Comparison of ENCODE assay signal across 17 cellular contexts in genomic region chr3:22377421-22377820, GRCh38.
DNase-seq lines count a peak whose midpoint lies in the region; FAIRE-seq and TF ChIP-seq lines count a peak whose summit lies in the region.
"Had no signal": no experiment of that assay in that cellular context is flagged by ENCODE, and none has a peak within 500 bp of the region (broad histone marks: within the 10 kb centered on the region; RNA-seq: fewer than 3 reads in every experiment).

No MANE protein-coding gene starts in this region.

- H3K79me2 ChIP-seq in astrocyte (ENCODE audit: insufficient read depth, low read length): no peaks in the 10 kb centered on the region

- no peaks in the 10 kb centered on the region for H3K36me3 Mint-ChIP-seq in astrocyte (ENCODE audit: low read depth, unreplicated experiment)
- H3K36me3 Mint-ChIP-seq in activated T-cell treated with anti-CD3 and anti-CD28 coated beads, Interleukin-2, amount 50 U/mL, for 24 hours (ENCODE audit: low read depth): no peaks in the 10 kb centered on the region
- H3K36me3 Mint-ChIP-seq: CD14-positive monocyte had no signal

- H4K20me1 ChIP-seq in astrocyte (ENCODE audit: insufficient read depth, low read length): no peaks in the 10 kb centered on the region

- peak overlapping the region; percentile 37 for H3K27ac Mint-ChIP-seq in astrocyte (ENCODE audit: unreplicated experiment)
- H3K27ac Mint-ChIP-seq in activated T-cell treated with anti-CD3 and anti-CD28 coated beads, Interleukin-2, amount 50 U/mL, for 24 hours: no peak overlapping the region
- H3K27ac Mint-ChIP-seq: CD14-positive monocyte; HFFc6; naive thymus-derived CD8-positive, alpha-beta T cell had no signal

- TF ChIP-seq CTCF in astrocyte (IDR thresholded peaks at IDR 0.05; ENCODE audit: insufficient read depth, low read depth, low read length): no peak
- TF ChIP-seq CTCF in foreskin fibroblast (IDR thresholded peaks at IDR 0.05; ENCODE audit: low read depth, low read length): no peak

- no peaks in the 10 kb centered on the region for H3K36me3 ChIP-seq in astrocyte (ENCODE audit: insufficient read depth, low read length)
- no peaks in the 10 kb centered on the region for H3K36me3 ChIP-seq in HAP-1 (replicated peaks)
- H3K36me3 ChIP-seq: prostate gland, tibial artery had no signal

- peak overlapping the region; percentile 17 for H3K4me2 ChIP-seq in astrocyte (ENCODE audit: low read length)

- no peak overlapping the region for H3K4me3 Mint-ChIP-seq in astrocyte (ENCODE audit: unreplicated experiment)
- H3K4me3 Mint-ChIP-seq in activated T-cell treated with anti-CD3 and anti-CD28 coated beads, Interleukin-2, amount 50 U/mL, for 24 hours: no peak overlapping the region
- H3K4me3 Mint-ChIP-seq: CD14-positive monocyte; HFFc6; naive thymus-derived CD8-positive, alpha-beta T cell had no signal

- no peaks in the 10 kb centered on the region for H3K9me3 ChIP-seq in astrocyte (ENCODE audit: insufficient read depth, low read depth, low read length)
- no peaks in the 10 kb centered on the region for H3K9me3 ChIP-seq in HAP-1
- H3K9me3 ChIP-seq: prostate gland, tibial artery had no signal

- no peak overlapping the region for H3K27ac ChIP-seq in astrocyte (ENCODE audit: low read depth, low read length)
- H3K27ac ChIP-seq: prostate gland, tibial artery had no signal

- H2AFZ ChIP-seq in astrocyte (ENCODE audit: low read depth, low read length): no peak overlapping the region

- H3K27me3 ChIP-seq in astrocyte (ENCODE audit: insufficient read depth, low read length) (peaks cover 14% of the 10 kb centered on the region), HAP-1 (ENCODE audit: low read depth) (peaks cover 13% of the 10 kb centered on the region)

- in situ Hi-C loops in HAP-1 (cut with MboI; ENCODE audit: low sequenced_read_pairs): no loop called here

- H3K4me1 Mint-ChIP-seq in astrocyte (ENCODE audit: low read depth, unreplicated experiment): peaks cover 12% of the 10 kb centered on the region
- H3K4me1 Mint-ChIP-seq in activated T-cell treated with anti-CD3 and anti-CD28 coated beads, Interleukin-2, amount 50 U/mL, for 24 hours (ENCODE audit: low read depth): no peaks in the 10 kb centered on the region

- H3K9me3 Mint-ChIP-seq in astrocyte (ENCODE audit: unreplicated experiment): peaks cover 4% of the 10 kb centered on the region
- H3K9me3 Mint-ChIP-seq in activated T-cell treated with anti-CD3 and anti-CD28 coated beads, Interleukin-2, amount 50 U/mL, for 24 hours: no peaks in the 10 kb centered on the region

- peaks cover 3% of the 10 kb centered on the region for H3K4me1 ChIP-seq in astrocyte (ENCODE audit: insufficient read depth, low read length)
- H3K4me1 ChIP-seq in HAP-1: no peaks in the 10 kb centered on the region
- H3K4me1 ChIP-seq: prostate gland had no signal

- H3K4me3 ChIP-seq in astrocyte (ENCODE audit: insufficient read depth, low read depth, low read length) (no peak overlapping the region), foreskin fibroblast (ENCODE audit: low read depth in 1 of 2, low read length in 2 of 2) (no peak overlapping the region), HAP-1 (no peak overlapping the region)
- H3K4me3 ChIP-seq: lung, prostate gland, tibial artery had no signal

- peak; percentile 81 for DNase-seq in HT1080 (ENCODE audit: low read depth)
- peak; percentile 64 for DNase-seq in astrocyte (ENCODE audit: low read depth)
- DNase-seq in foreskin fibroblast: peak; percentile 51 to 85
- DNase-seq in stimulated activated CD4-positive, alpha-beta T cell treated with anti-CD3 and anti-CD28 coated beads, Interleukin-12 subunit alpha, Interleukin-12 subunit beta, amount 100 ng/mL, for 4 hours: no peak
- no peak for DNase-seq in HAP-1 (ENCODE audit: low spot score in 2 of 2)
- no peak for DNase-seq in activated T-cell treated with anti-CD3 and anti-CD28 coated beads, Interleukin-2, amount 50 U/mL, for 24 hours
- DNase-seq in NCI-H748 treated with DMSO at 0.1 percent for 48 hours (lab: John Stamatoyannopoulos, UW): no peak
- DNase-seq: DMS153; HFFc6; naive thymus-derived CD8-positive, alpha-beta T cell; NCI-H1436 treated with DMSO at 0.1 percent for 48 hours; SIG-M5; stimulated activated naive CD4-positive, alpha-beta T cell; tibial artery had no signal

- no peak overlapping the region for H3K9ac ChIP-seq in astrocyte (ENCODE audit: low read length)

- no peak for FAIRE-seq in astrocyte (lab: Jason Lieb, UNC)

- H3K27me3 Mint-ChIP-seq in astrocyte (ENCODE audit: low read depth, unreplicated experiment): peaks cover 31% of the 10 kb centered on the region
- H3K27me3 Mint-ChIP-seq in activated T-cell treated with anti-CD3 and anti-CD28 coated beads, Interleukin-2, amount 50 U/mL, for 24 hours: peaks cover 9% of the 10 kb centered on the region

Comparison
In these comparisons a context has a peak if more than half of its experiments do, and no peak if none do; other contexts are left out.
1. DNase-seq: peak in HT1080 (single experiment), astrocyte (single experiment) and foreskin fibroblast (2 of 2); none in stimulated activated CD4-positive, alpha-beta T cell treated with anti-CD3 and anti-CD28 coated beads, Interleukin-12 subunit alpha, Interleukin-12 subunit beta, amount 100 ng/mL, for 4 hours (single experiment), HAP-1 (0 of 2), activated T-cell treated with anti-CD3 and anti-CD28 coated beads, Interleukin-2, amount 50 U/mL, for 24 hours (single experiment) and NCI-H748 treated with DMSO at 0.1 percent for 48 hours (single experiment).